10 cellular contexts compared by ENCODE assay signal in the genomic region with DNA sequence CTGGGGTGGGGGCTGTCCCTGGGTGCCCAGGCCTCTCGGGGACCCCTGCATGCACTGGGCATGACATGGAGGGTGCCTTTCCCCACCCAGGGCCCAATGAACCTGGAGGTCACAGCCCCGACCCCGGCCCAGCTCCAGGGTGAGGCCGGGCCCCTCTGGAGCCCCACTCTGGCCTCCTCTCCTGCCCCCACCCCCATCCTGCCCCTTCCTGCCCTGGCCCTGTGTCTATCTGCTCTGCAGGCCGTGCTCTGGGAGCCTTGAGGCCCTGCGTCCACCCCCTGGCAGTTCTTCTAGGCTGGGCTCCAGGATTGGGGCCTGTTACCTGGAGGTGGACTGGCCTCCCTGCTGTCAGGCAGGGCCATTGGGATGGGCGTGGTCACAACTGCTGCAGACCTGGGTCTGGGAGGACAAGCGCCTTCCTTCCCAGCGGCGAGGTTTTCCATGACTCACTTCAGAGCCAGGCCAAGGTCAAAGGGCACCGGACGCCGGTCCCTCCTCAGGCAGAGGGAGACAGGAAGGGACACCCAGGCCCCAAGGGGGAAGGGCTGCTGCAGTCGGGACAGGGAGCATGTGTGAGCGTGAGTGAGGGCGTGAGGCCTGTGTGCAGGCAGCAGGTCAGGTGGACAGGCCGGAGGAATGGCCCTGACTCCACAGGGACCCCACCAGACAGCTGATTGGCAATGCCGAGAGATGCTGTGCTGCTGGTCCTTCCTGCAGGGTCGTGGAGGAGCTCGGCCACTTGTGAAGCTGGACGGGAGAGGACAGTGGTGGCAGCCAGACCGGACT. TPM values are rescaled to one million over a fixed set of nuclear protein-coding genes. Genes with fewer than 3 reads are reported as not detected.
DNase-seq lines count a peak whose midpoint lies in the region; ATAC-seq and TF ChIP-seq lines count a peak whose summit lies in the region.
"Had no signal": no experiment of that assay in that cellular context is flagged by ENCODE, and none has a peak within 500 bp of the region (broad histone marks: within the 10 kb centered on the region; RNA-seq: fewer than 3 reads in every experiment).

No MANE protein-coding gene starts in this region.

- no peak for TF ChIP-seq POLR2A in thyroid gland (IDR thresholded peaks at IDR 0.05)

- peaks cover 9% of the 10 kb centered on the region for H3K9me3 Mint-ChIP-seq in endodermal cell

- no peak for TF ChIP-seq CTCF in endodermal cell (conservative IDR thresholded peaks at IDR 0.05)
- TF ChIP-seq CTCF in thyroid gland (IDR thresholded peaks at IDR 0.05) = no peak

- no peaks in the 10 kb centered on the region for H3K27me3 Mint-ChIP-seq in endodermal cell (ENCODE audit: insufficient read depth)

- H3K4me1 ChIP-seq in endodermal cell (ENCODE audit: control insufficient read depth, insufficient read depth, low read length) (peaks cover 7% of the 10 kb centered on the region), thyroid gland (peaks cover 24 to 68% of the 10 kb centered on the region in 2 donors)

- intact Hi-C loops in thyroid gland (cut with DNase I) = no loop called here

- peak; percentile 36 for DNase-seq in NCI-H460 (ENCODE audit: extremely low read depth, low read depth)
- peak; percentile 55 for DNase-seq in endodermal cell
- peak; percentile 81 to 97 for DNase-seq in lung microvascular endothelial cell (ENCODE audit: low read depth in 2 of 2)
- peak in 1 of 2 donors; percentile 26 for DNase-seq in thyroid gland
- DNase-seq in GF-D8 (lab: John Stamatoyannopoulos, UW) = no peak
- DNase-seq: nucleus accumbens had no signal

- H3K9ac ChIP-seq in endodermal cell (ENCODE audit: extremely low read depth, low read length, poor library complexity, severe bottlenecking) = no peak overlapping the region

- H3K36me3 ChIP-seq in endodermal cell (ENCODE audit: control insufficient read depth, insufficient read depth, low read length) (no peaks in the 10 kb centered on the region), thyroid gland (no peaks in the 10 kb centered on the region)

- H3K4me1 Mint-ChIP-seq in endodermal cell = peaks cover 27% of the 10 kb centered on the region

- H3K4me3 Mint-ChIP-seq in endodermal cell = no peak overlapping the region

- H3K4me3 ChIP-seq in endodermal cell (ENCODE audit: low read length) = no peak overlapping the region
- H3K4me3 ChIP-seq in thyroid gland (replicated peaks in 1 of 3) = no peak overlapping the region
- H3K4me3 ChIP-seq: GM12878 had no signal

- no peak for ATAC-seq in GM18868 (IDR thresholded peaks at IDR 0.05; ENCODE audit: unreplicated experiment)
- no peak for ATAC-seq in HG03439 (IDR thresholded peaks at IDR 0.05; ENCODE audit: unreplicated experiment)
- no peak for ATAC-seq in GM19452 (IDR thresholded peaks at IDR 0.05; ENCODE audit: unreplicated experiment)

- 86 to 95% methylated on average over 13 to 22 of the region's 22 CpGs for WGBS in endodermal cell (ENCODE audit: insufficient coverage in 1 of 2, insufficient read length in 1 of 2), 2 experiments
- 77 to 81% methylated on average over 14 to 22 of the region's 22 CpGs for WGBS in thyroid gland, 2 donors

- H3K27me3 ChIP-seq in endodermal cell (ENCODE audit: control insufficient read depth, insufficient read depth, low read length, poor library complexity, severe bottlenecking) (no peaks in the 10 kb centered on the region), thyroid gland (no peaks in the 10 kb centered on the region)

- no peak overlapping the region for H3K27ac Mint-ChIP-seq in endodermal cell

- H3K9me3 ChIP-seq in endodermal cell (ENCODE audit: control insufficient read depth, low read length) (no peaks in the 10 kb centered on the region), thyroid gland (no peaks in the 10 kb centered on the region)

- H3K36me3 Mint-ChIP-seq in endodermal cell (ENCODE audit: low read depth) = no peaks in the 10 kb centered on the region

- H3K27ac ChIP-seq in endodermal cell (ENCODE audit: low read depth, low read length) (no peak overlapping the region), thyroid gland (peak overlapping the region; percentile 63 to 85 (median 74))

RNA-seq across cellular contexts. Expression of gene POFUT2, which starts 31.1 kb away (rescaled TPM):
- total RNA-seq in NCI-H460 (2014; rRNA removed; shearing (Covaris generic)) = 14.1 and 18.6 TPM in 2 replicates
- polyA plus RNA-seq in NCI-H460 (2014; cell fraction: nucleus; rRNA removed) = 48.0 and 50.0 TPM in 2 replicates
- total RNA-seq in endodermal cell (10 to 100 TPM; 49.0 to 73.3 TPM), lung microvascular endothelial cell (12.2 and 15.7 TPM in 2 replicates), thyroid gland (10 to 100 TPM; 20.2 to 52.2 (median 40.5) TPM)
- 55.1 TPM for polyA plus RNA-seq in endodermal cell (2013, experiment 1 of 2)
- 46.9 TPM for polyA plus RNA-seq in endodermal cell (2013, experiment 2 of 2)
